Comparison of ENCODE assay signal across 16 cellular contexts in the genomic region with DNA sequence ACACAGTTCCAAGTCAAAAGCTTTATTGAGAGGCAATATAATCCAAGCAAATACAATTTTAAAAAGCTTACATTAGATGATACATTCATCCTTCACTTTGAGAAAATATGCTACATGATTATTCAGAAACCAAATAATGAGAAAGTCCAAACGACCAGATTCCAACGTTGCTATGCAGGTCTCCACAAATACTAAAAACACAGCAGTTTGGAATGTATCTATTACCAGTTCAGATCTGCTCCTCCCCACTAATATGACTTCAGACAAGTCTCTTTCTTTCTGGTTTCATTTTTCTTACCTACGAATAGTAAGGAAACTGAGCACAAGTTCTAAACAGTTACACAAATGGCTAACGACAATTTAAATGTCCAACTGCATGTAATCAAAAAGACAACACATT. TPM values are rescaled to one million over a fixed set of nuclear protein-coding genes. Genes with fewer than 3 reads are reported as not detected.
DNase-seq lines count a peak whose midpoint lies in the region; ATAC-seq and TF ChIP-seq lines count a peak whose summit lies in the region.
"Had no signal": no experiment of that assay in that cellular context is flagged by ENCODE, and none has a peak within 500 bp of the region (broad histone marks: within the 10 kb centered on the region; RNA-seq: fewer than 3 reads in every experiment).

No MANE protein-coding gene starts in this region.

- no peaks in the 10 kb centered on the region for H3K9me3 ChIP-seq in IMR-90 (ENCODE audit: control insufficient read depth, insufficient read depth, low read length)
- H3K9me3 ChIP-seq: colonic mucosa, pancreas, spleen had no signal

- H4K8ac ChIP-seq in IMR-90 (ENCODE audit: low read depth in 2 of 2, low read length in 2 of 2) = no peak overlapping the region; a peak in 1 of 4 replicates

- no peak; the same call in 1 of the 2 replicates for TF ChIP-seq POLR2A in IMR-90 (IDR thresholded peaks at IDR 0.05; ENCODE audit: low read depth, low read length)

- POLR2A ChIA-PET in IMR-90 (lab: Charles Lee; ENCODE audit: unreplicated experiment) = no interaction called here

- no peak overlapping the region for H3K4ac ChIP-seq in IMR-90 (ENCODE audit: low read depth, low read length)

- H3K23ac ChIP-seq in IMR-90 (ENCODE audit: low read depth, low read length) = no peak overlapping the region

- H3K4me3 ChIP-seq in IMR-90 (ENCODE audit: insufficient read depth, low read depth, low read length) (peak overlapping the region; percentile 23; the same call in 1 of the 2 replicates), cardiac fibroblast (replicated peaks in 1 of 2; ENCODE audit: low read depth in 2 of 2, low read length in 2 of 2) (no peak overlapping the region)
- H3K4me3 ChIP-seq: colonic mucosa, pancreas, spleen had no signal

- H4K20me1 ChIP-seq in IMR-90 (ENCODE audit: insufficient read depth, low read length) = no peaks in the 10 kb centered on the region; the same call in 1 of the 2 replicates

- H3K4me2 ChIP-seq in IMR-90 (ENCODE audit: low read depth, low read length) = peak overlapping the region; percentile 85

- no peak for TF ChIP-seq CTCF in IMR-90 (conservative IDR thresholded peaks at IDR 0.05; ENCODE audit: low read depth, low read length)
- no peak for TF ChIP-seq CTCF in cardiac fibroblast (IDR thresholded peaks at IDR 0.05; ENCODE audit: low read depth, low read length)

- DNase-seq in AG08395 (ENCODE audit: low spot score) (peak; percentile 58), IMR-90 (peak; percentile 88), cardiac fibroblast (ENCODE audit: low read depth in 2 of 2) (peak; percentile 15 to 68), iris pigment epithelial cell (ENCODE audit: low read depth) (peak; percentile 79), occipital lobe (lab: John Stamatoyannopoulos, UW) (no peak), GOT3 (lab: John Stamatoyannopoulos, UW) (no peak)
- DNase-seq: colonic mucosa; NCI-H2081; NCI-H748 treated with DMSO at 0.1 percent for 48 hours; pancreas; spleen; stimulated activated naive CD8-positive, alpha-beta T cell treated with anti-CD3 and anti-CD28 coated beads, Interleukin-15, amount 100 ng/mL, for 72 hours had no signal

- no peak overlapping the region for H4K91ac ChIP-seq in IMR-90 (ENCODE audit: insufficient read depth, low read depth, low read length)

- peak overlapping the region; percentile 79 for H2BK5ac ChIP-seq in IMR-90 (ENCODE audit: low read depth, low read length, poor library complexity, severe bottlenecking)

- H3K79me1 ChIP-seq in IMR-90 (ENCODE audit: low read depth in 1 of 2, low read length in 2 of 2) = peaks cover 4 to 11% of the 10 kb centered on the region in 2 experiments; a peak in 2 of 4 replicates

- H3K9ac ChIP-seq in IMR-90 (ENCODE audit: low read depth, low read length) = no peak overlapping the region

- no peak overlapping the region for H4K5ac ChIP-seq in IMR-90 (ENCODE audit: low read depth, low read length)

- BruUV-seq in IMR-90 (replicated peaks; lab: Mats Ljungman, UMichigan) = no TSS peak

- no peak overlapping the region for H2BK120ac ChIP-seq in IMR-90 (ENCODE audit: low read depth, low read length)

- H3K4me1 ChIP-seq in IMR-90 (ENCODE audit: control insufficient read depth, insufficient read depth, low read length) = peaks cover 6% of the 10 kb centered on the region; the same call in 1 of the 2 replicates
- H3K4me1 ChIP-seq: colonic mucosa had no signal

- dilution Hi-C loops in IMR-90 (cut with HindIII; ENCODE audit: low sequenced_read_pairs, unreplicated experiment) = no loop called here

- H2AFZ ChIP-seq in IMR-90 (replicated peaks; ENCODE audit: low read length, poor library complexity) = no peak overlapping the region

- no peak overlapping the region for H3K27ac ChIP-seq in IMR-90 (ENCODE audit: insufficient read depth, low read length)
- H3K27ac ChIP-seq: colonic mucosa, pancreas, spleen had no signal

- intact Hi-C loops in IMR-90 (cut with micrococcal nuclease) = no loop called here

- peak; percentile 57 for ATAC-seq in IMR-90 (ENCODE audit: low read depth)
- ATAC-seq in HG02884 (IDR thresholded peaks at IDR 0.05; ENCODE audit: unreplicated experiment) = no peak
- no peak for ATAC-seq in GM18868 (IDR thresholded peaks at IDR 0.05; ENCODE audit: unreplicated experiment)
- ATAC-seq: activated naive CD4-positive, alpha-beta T cell treated with anti-CD3 and anti-CD28 coated beads, Interleukin-2, amount 50 U/mL, for 72 hours; esophagus mucosa; pancreas; stimulated activated naive CD8-positive, alpha-beta T cell treated with anti-CD3 and anti-CD28 coated beads, Interleukin-15, amount 100 ng/mL, for 72 hours had no signal

- no peaks in the 10 kb centered on the region for H3K9me1 ChIP-seq in IMR-90 (ENCODE audit: insufficient read depth, low read length)

- no peak for TF ChIP-seq RAD21 in IMR-90 (IDR thresholded peaks at IDR 0.05; ENCODE audit: low read length)

- 17% methylated on average over 1 of the region's 4 CpGs; no CpG with 5 or more reads in 1 of the 2 experiments for WGBS in IMR-90 (ENCODE audit: extremely low coverage in 2 of 2, insufficient read length in 1 of 2), 2 experiments

- H2AK9ac ChIP-seq in IMR-90 (replicated peaks; ENCODE audit: low read depth, low read length, poor library complexity) = no peak overlapping the region

- no peak overlapping the region for H2BK15ac ChIP-seq in IMR-90 (ENCODE audit: low read depth, low read length)

- no peak overlapping the region; the same call in 1 of the 2 replicates for H3K18ac ChIP-seq in IMR-90 (ENCODE audit: low read depth, low read length)

- CTCF ChIA-PET in IMR-90 (lab: Yijun Ruan, JAX) = no interaction called here

- no peaks in the 10 kb centered on the region for H3K27me3 ChIP-seq in IMR-90 (ENCODE audit: control insufficient read depth, insufficient read depth, low read length)
- H3K27me3 ChIP-seq: colonic mucosa, pancreas, spleen had no signal

- H3K36me3 ChIP-seq in IMR-90 (ENCODE audit: control insufficient read depth, insufficient read depth, low read length) = no peaks in the 10 kb centered on the region
- H3K36me3 ChIP-seq: colonic mucosa, pancreas had no signal

- H2BK20ac ChIP-seq in IMR-90 (ENCODE audit: low read depth, low read length) = no peak overlapping the region

- no peak overlapping the region; the same call in 1 of the 2 replicates for H3K14ac ChIP-seq in IMR-90 (replicated peaks; ENCODE audit: low read depth, low read length)

- no peak overlapping the region for H3K56ac ChIP-seq in IMR-90 (ENCODE audit: extremely low read depth, insufficient read depth, low read length)

- no peak overlapping the region for H2AK5ac ChIP-seq in IMR-90 (ENCODE audit: low read depth, low read length)

- in situ Hi-C loops in IMR-90 (cut with MboI; ENCODE audit: low sequenced_read_pairs) = loop anchor here (25.0 kb wide), 1 partner anchor 355 kb away; no protein-coding TSS in a partner anchor

TF ChIP-seq in IMR-90, 13 proteins besides CTCF, POLR2A, EP300 and RAD21:
- TF ChIP-seq BHLHE40 (IDR thresholded peaks at IDR 0.05; ENCODE audit: low read depth, low read length) = no peak
- no peak for TF ChIP-seq MXI1 (IDR thresholded peaks at IDR 0.05; ENCODE audit: borderline replicate concordance, low read depth, low read length)

RNA-seq across cellular contexts. Expression of a gene that starts 9.5 kb away (rescaled TPM):
- 3.6 and 6.4 TPM in 2 replicates for total RNA-seq in IMR-90 (2012; rRNA removed)
- polyA plus RNA-seq in IMR-90 (2012; rRNA removed) = 7.4 and 8.2 TPM in 2 replicates
- polyA plus RNA-seq in IMR-90 (2012; cell fraction: cytosol; rRNA removed) = 6.1 and 6.4 TPM in 2 replicates
- polyA plus RNA-seq in IMR-90 (2012; cell fraction: nucleus; rRNA removed; ENCODE audit: low replicate concordance) = 8.5 and 17.0 TPM in 2 replicates
- total RNA-seq in occipital lobe = 16.5 TPM

Comparison
In these comparisons a context has a peak if more than half of its experiments do, and no peak if none do; other contexts are left out.
1. DNase-seq: peak in AG08395 (single experiment), IMR-90 (single experiment), cardiac fibroblast (2 of 2) and iris pigment epithelial cell (single experiment); none in occipital lobe (single experiment) and GOT3 (single experiment).